In the genomic region with DNA sequence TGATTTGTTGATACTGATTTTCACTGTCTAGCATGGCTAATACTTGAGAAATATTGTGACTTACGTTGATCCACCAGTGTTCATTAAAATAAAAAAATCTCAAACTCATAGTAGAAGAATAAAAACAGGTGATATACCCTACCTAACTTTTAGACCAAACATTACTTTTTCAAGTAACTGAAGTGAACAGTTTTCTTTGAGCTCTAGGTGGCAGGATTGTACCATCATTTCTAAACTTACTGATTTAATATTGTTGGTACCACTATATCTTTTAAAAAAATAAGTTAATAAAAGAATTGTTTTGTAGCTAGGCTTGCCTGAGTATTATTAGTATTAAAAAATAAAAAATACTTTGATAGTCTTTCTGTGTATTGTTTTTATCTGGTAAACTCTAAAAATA, we compare ENCODE assay signal across 10 cellular contexts. TPM values are rescaled to one million over a fixed set of nuclear protein-coding genes. Genes with fewer than 3 reads are reported as not detected.
DNase-seq lines count a peak whose midpoint lies in the region; ATAC-seq and TF ChIP-seq lines count a peak whose summit lies in the region.
"Had no signal": no experiment of that assay in that cellular context is flagged by ENCODE, and none has a peak within 500 bp of the region (broad histone marks: within the 10 kb centered on the region; RNA-seq: fewer than 3 reads in every experiment).

No MANE protein-coding gene starts in this region.

- H3K27ac Mint-ChIP-seq in neural progenitor cell = no peak overlapping the region
- no peak overlapping the region for H3K27ac Mint-ChIP-seq in stimulated activated memory B cell treated with anti-CD40 and anti-IgM and Interleukin-4, amounts not matched to agents 10 μg/mL and 1 μg/mL and 100 μg/mL, for 72 hours

- peaks cover 54% of the 10 kb centered on the region for H3K79me2 ChIP-seq in neural progenitor cell (ENCODE audit: low read depth)

- no peak for ATAC-seq in stimulated activated memory B cell treated with anti-CD40 and anti-IgM and Interleukin-4, amounts not matched to agents 10 μg/mL and 1 μg/mL and 100 μg/mL, for 72 hours
- ATAC-seq in left lobe of liver = no peak
- ATAC-seq: Right ventricle myocardium inferior had no signal

- H3K27me3 ChIP-seq in neural progenitor cell = no peaks in the 10 kb centered on the region
- H3K27me3 ChIP-seq: uterus had no signal

- H4K20me1 ChIP-seq in neural progenitor cell (ENCODE audit: low read depth) = peaks cover 16% of the 10 kb centered on the region

- H3K4me3 Mint-ChIP-seq in neural progenitor cell = no peak overlapping the region
- no peak overlapping the region for H3K4me3 Mint-ChIP-seq in stimulated activated memory B cell treated with anti-CD40 and anti-IgM and Interleukin-4, amounts not matched to agents 10 μg/mL and 1 μg/mL and 100 μg/mL, for 72 hours

- TF ChIP-seq CTCF in choroid plexus epithelial cell (conservative IDR thresholded peaks at IDR 0.05; ENCODE audit: low read depth, low read length) (peak; percentile 51), neural progenitor cell (IDR thresholded peaks at IDR 0.05) (peak; percentile 45)

- H3K4me3 ChIP-seq in choroid plexus epithelial cell (ENCODE audit: low read depth, low read length) (no peak overlapping the region), neural progenitor cell (no peak overlapping the region)
- H3K4me3 ChIP-seq: uterus had no signal

- DNase-seq in DMS53 (lab: John Stamatoyannopoulos, UW) = peak; percentile 15
- no peak for DNase-seq in DMS53 treated with DMSO at 0.1 percent for 48 hours (lab: John Stamatoyannopoulos, UW; ENCODE audit: unreplicated experiment)
- peak; percentile 10 for DNase-seq in NCI-H146 treated with DMSO at 0.1 percent for 48 hours (lab: John Stamatoyannopoulos, UW; ENCODE audit: unreplicated experiment)
- DNase-seq in choroid plexus epithelial cell (ENCODE audit: low read depth) = peak; percentile 51
- DNase-seq in neural progenitor cell (ENCODE audit: low spot score) = no peak
- DNase-seq in left lobe of liver (ENCODE audit: low spot score) = no peak
- DNase-seq in HEK293T (ENCODE audit: extremely low spot score) = no peak
- DNase-seq: uterus had no signal

- peaks cover 33% of the 10 kb centered on the region for H3K36me3 ChIP-seq in neural progenitor cell
- H3K36me3 ChIP-seq: uterus had no signal

- H3K9me3 Mint-ChIP-seq in neural progenitor cell = no peaks in the 10 kb centered on the region
- no peaks in the 10 kb centered on the region for H3K9me3 Mint-ChIP-seq in stimulated activated memory B cell treated with anti-CD40 and anti-IgM and Interleukin-4, amounts not matched to agents 10 μg/mL and 1 μg/mL and 100 μg/mL, for 72 hours

- H3K27me3 Mint-ChIP-seq in neural progenitor cell (ENCODE audit: insufficient read depth, low read depth) = no peaks in the 10 kb centered on the region
- H3K27me3 Mint-ChIP-seq in stimulated activated memory B cell treated with anti-CD40 and anti-IgM and Interleukin-4, amounts not matched to agents 10 μg/mL and 1 μg/mL and 100 μg/mL, for 72 hours = no peaks in the 10 kb centered on the region

- H3K27ac ChIP-seq in neural progenitor cell = no peak overlapping the region
- H3K27ac ChIP-seq: uterus had no signal

- CTCF ChIA-PET in HEK293T (lab: Yijun Ruan, JAX) = no interaction called here

- H3K4me1 Mint-ChIP-seq in neural progenitor cell = no peaks in the 10 kb centered on the region
- peaks cover 13% of the 10 kb centered on the region for H3K4me1 Mint-ChIP-seq in stimulated activated memory B cell treated with anti-CD40 and anti-IgM and Interleukin-4, amounts not matched to agents 10 μg/mL and 1 μg/mL and 100 μg/mL, for 72 hours

- H3K9ac ChIP-seq in neural progenitor cell = no peak overlapping the region

- no peak overlapping the region for H3K4me2 ChIP-seq in neural progenitor cell

- H3K9me3 ChIP-seq in neural progenitor cell (ENCODE audit: low read depth) = no peaks in the 10 kb centered on the region
- H3K9me3 ChIP-seq: uterus had no signal

- H3K36me3 Mint-ChIP-seq in neural progenitor cell = peaks cover 29% of the 10 kb centered on the region
- peaks cover 51% of the 10 kb centered on the region for H3K36me3 Mint-ChIP-seq in stimulated activated memory B cell treated with anti-CD40 and anti-IgM and Interleukin-4, amounts not matched to agents 10 μg/mL and 1 μg/mL and 100 μg/mL, for 72 hours

- no peaks in the 10 kb centered on the region for H3F3A ChIP-seq in neural progenitor cell (ENCODE audit: low read depth)

- POLR2A ChIA-PET in HEK293T (lab: Yijun Ruan, JAX) = interaction anchor here (1.4 kb wide), 1 partner anchor 84 kb away, joined by 3 read pairs; a partner anchor contains a TSS

- no peaks in the 10 kb centered on the region for H3K4me1 ChIP-seq in neural progenitor cell
- H3K4me1 ChIP-seq: uterus had no signal

- no peak overlapping the region for H2AFZ ChIP-seq in neural progenitor cell (replicated peaks)

TF ChIP-seq in HEK293T, 16 proteins besides CTCF, POLR2A, EP300 and RAD21:
- TF ChIP-seq CTBP1 (IDR thresholded peaks at IDR 0.05; ENCODE audit: borderline replicate concordance) (no peak), FOXA1 (IDR thresholded peaks at IDR 0.05) (no peak), ZNF384 (IDR thresholded peaks at IDR 0.05) (no peak), NFRKB (IDR thresholded peaks at IDR 0.05) (no peak), HDGF (IDR thresholded peaks at IDR 0.05; ENCODE audit: borderline replicate concordance) (no peak), BHLHE40 (IDR thresholded peaks at IDR 0.05; ENCODE audit: borderline replicate concordance) (no peak), FOXM1 (IDR thresholded peaks at IDR 0.05; ENCODE audit: borderline replicate concordance) (no peak), SP1 (IDR thresholded peaks at IDR 0.05) (no peak), LEF1 (IDR thresholded peaks at IDR 0.05; ENCODE audit: borderline replicate concordance) (no peak), SUZ12 (IDR thresholded peaks at IDR 0.05) (no peak), ARNT (IDR thresholded peaks at IDR 0.05) (no peak), FOXK2 (IDR thresholded peaks at IDR 0.05) (no peak), ELF4 (IDR thresholded peaks at IDR 0.05) (no peak), TARDBP (IDR thresholded peaks at IDR 0.05) (no peak)
- TF ChIP-seq, protein P1, sequence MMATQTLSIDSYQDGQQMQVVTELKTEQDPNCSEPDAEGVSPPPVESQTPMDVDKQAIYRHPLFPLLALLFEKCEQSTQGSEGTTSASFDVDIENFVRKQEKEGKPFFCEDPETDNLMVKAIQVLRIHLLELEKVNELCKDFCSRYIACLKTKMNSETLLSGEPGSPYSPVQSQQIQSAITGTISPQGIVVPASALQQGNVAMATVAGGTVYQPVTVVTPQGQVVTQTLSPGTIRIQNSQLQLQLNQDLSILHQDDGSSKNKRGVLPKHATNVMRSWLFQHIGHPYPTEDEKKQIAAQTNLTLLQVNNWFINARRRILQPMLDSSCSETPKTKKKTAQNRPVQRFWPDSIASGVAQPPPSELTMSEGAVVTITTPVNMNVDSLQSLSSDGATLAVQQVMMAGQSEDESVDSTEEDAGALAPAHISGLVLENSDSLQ (IDR thresholded peaks at IDR 0.05) = no peak
TF ChIP-seq in HEK293T: peak in this region for 0.

RNA-seq across cellular contexts. Expression of a gene that starts 21.5 kb away (rescaled TPM):
- total RNA-seq in neural progenitor cell (ENCODE audit: low replicate concordance) (26.5 and 49.2 TPM in 2 replicates), left lobe of liver (17.9 TPM)

RNA-seq across cellular contexts. Expression of a gene that starts 38.1 kb away (rescaled TPM):
- total RNA-seq in neural progenitor cell (ENCODE audit: low replicate concordance) (1.9 and 2.6 TPM in 2 replicates), left lobe of liver (13.2 TPM)

RNA-seq across cellular contexts. Expression of a gene that starts 43.1 kb away (rescaled TPM):
- not detected in 2 replicates for total RNA-seq in neural progenitor cell (ENCODE audit: low replicate concordance)
- 0.13 TPM for total RNA-seq in left lobe of liver

Comparison
In these comparisons a context has a peak if more than half of its experiments do, and no peak if none do; other contexts are left out.
1. DNase-seq: peak in DMS53 (single experiment), NCI-H146 treated with DMSO at 0.1 percent for 48 hours (single experiment) and choroid plexus epithelial cell (single experiment); none in DMS53 treated with DMSO at 0.1 percent for 48 hours (single experiment), neural progenitor cell (single experiment), left lobe of liver (single experiment) and HEK293T (single experiment).